In genomic region chr10:63829020-63829419, GRCh38 we compare ENCODE assay signal across 11 cellular contexts.
"Had no signal": no experiment of that assay in that cellular context is flagged by ENCODE, and none has a peak within 500 bp of the region (broad histone marks: within the 10 kb centered on the region; RNA-seq: fewer than 3 reads in every experiment).

No MANE protein-coding gene starts in this region.

- H3K4me1 ChIP-seq: esophagus squamous epithelium, stomach had no signal

- H3K36me3 ChIP-seq: esophagus squamous epithelium, stomach, thoracic aorta had no signal

- H3K27me3 ChIP-seq: stomach had no signal

- H3K9me3 ChIP-seq: esophagus squamous epithelium, stomach, thoracic aorta had no signal

- H3K27ac ChIP-seq: esophagus squamous epithelium, stomach, thoracic aorta had no signal

- DNase-seq: activated CD4-positive, alpha-beta T cell treated with anti-CD3 and anti-CD28 coated beads, Interleukin-2, amount 10 ng/mL, durations not matched to agents 24 days and 14 days; activated CD8-positive, alpha-beta memory T cell treated with anti-CD3 and anti-CD28 coated beads for 24 hours; activated naive CD4-positive, alpha-beta T cell treated with anti-CD3 and anti-CD28 coated beads, Interleukin-2, amount 50 U/mL, for 16 hours; amniotic stem cell; cerebellar nuclear complex; esophagus squamous epithelium; kidney; stimulated activated CD4-positive, alpha-beta T cell treated with anti-CD3 and anti-CD28 coated beads, Interleukin-4, amount 100 ng/mL, for 1 hour; stimulated activated CD8-positive, alpha-beta memory T cell treated with anti-CD3 and anti-CD28 coated beads, Interleukin-4, amount 100 ng/mL, for 48 hours; stomach had no signal

- H3K4me3 ChIP-seq: esophagus squamous epithelium, stomach, thoracic aorta had no signal
